ENCODE assay signal across 8 cellular contexts in genomic region chr10:130190065-130190736, GRCh38. TPM values are rescaled to one million over a fixed set of nuclear protein-coding genes. Genes with fewer than 3 reads are reported as not detected.
A peak's percentile ranks its signal among the peaks of the same experiment; 100 is the strongest.
DNase-seq lines count a peak whose midpoint lies in the region; ATAC-seq, FAIRE-seq and TF ChIP-seq lines count a peak whose summit lies in the region.

No MANE protein-coding gene starts in this region.

- intact Hi-C loops in endothelial cell of umbilical vein (cut with micrococcal nuclease), result loop anchor here (1.0 to 10.0 kb wide), 3 partner anchors 1597 to 1955 kb away; no protein-coding TSS in a partner anchor

- CTCF ChIA-PET in activated CD8-positive, alpha-beta memory T cell treated with anti-CD3 and anti-CD28 coated beads, Interleukin-2, amount 10 ng/mL, durations not matched to agents 7 days and 5 days (lab: Charles Lee), result interaction anchor here (1.2 to 1.3 kb wide), 5 partner anchors 8 to 1597 kb away, joined by 3 to 4 read pairs (median 3); no protein-coding TSS in a partner anchor
- CTCF ChIA-PET in endothelial cell of umbilical vein (lab: Charles Lee), result interaction anchor here (0.6 to 2.4 kb wide), 12 partner anchors 8 to 1952 kb away, joined by 3 to 27 read pairs (median 3); partner anchors contain the start of gene C10orf143

- H3K27me3 ChIP-seq in endothelial cell of umbilical vein (ENCODE audit: control insufficient read depth in 2 of 2, insufficient read depth in 2 of 2, low read length in 2 of 2), result no peaks in the 10 kb centered on the region

- H3K9me3 Mint-ChIP-seq in activated CD8-positive, alpha-beta memory T cell treated with anti-CD3 and anti-CD28 coated beads, Interleukin-2, amount 10 ng/mL, durations not matched to agents 7 days and 5 days (ENCODE audit: low read depth), result no peaks in the 10 kb centered on the region
- H3K9me3 Mint-ChIP-seq in mesothelial cell of epicardium, result no peaks in the 10 kb centered on the region

- BruUV-seq in endothelial cell of umbilical vein (replicated peaks; lab: Mats Ljungman, UMichigan), result no TSS peak

- POLR2A ChIA-PET in endothelial cell of umbilical vein (lab: Charles Lee), result no interaction called here

- peak overlapping the region; percentile 47 for H2AFZ ChIP-seq in endothelial cell of umbilical vein (ENCODE audit: low read depth, low read length)

- no peaks in the 10 kb centered on the region for H3K9me1 ChIP-seq in endothelial cell of umbilical vein (replicated peaks; ENCODE audit: control insufficient read depth, extremely low read depth, insufficient read depth, low read length)

- no peak overlapping the region for H3K4me3 Mint-ChIP-seq in activated CD8-positive, alpha-beta memory T cell treated with anti-CD3 and anti-CD28 coated beads, Interleukin-2, amount 10 ng/mL, durations not matched to agents 7 days and 5 days
- peak overlapping the region; percentile 26 for H3K4me3 Mint-ChIP-seq in mesothelial cell of epicardium

- peaks cover 0 to 5% of the 10 kb centered on the region in 2 experiments for H3K36me3 ChIP-seq in endothelial cell of umbilical vein (ENCODE audit: control insufficient read depth in 2 of 2, extremely low read depth in 1 of 2, insufficient read depth in 2 of 2, low read length in 2 of 2)

- no peaks in the 10 kb centered on the region for H3K9me3 ChIP-seq in endothelial cell of umbilical vein (replicated peaks; ENCODE audit: control insufficient read depth, insufficient read depth, low read length)

- H3K4me2 ChIP-seq in endothelial cell of umbilical vein (ENCODE audit: insufficient read depth, low read length), result peak overlapping the region; percentile 39

- H4K20me1 ChIP-seq in endothelial cell of umbilical vein (replicated peaks; ENCODE audit: control insufficient read depth, extremely low read depth, insufficient read depth, low read length), result no peaks in the 10 kb centered on the region

- ATAC-seq in GM18909 (IDR thresholded peaks at IDR 0.05; ENCODE audit: poor library complexity, unreplicated experiment) (peak; percentile 95), HG03159 (IDR thresholded peaks at IDR 0.05; ENCODE audit: unreplicated experiment) (peak; percentile 94)
- ATAC-seq in activated CD8-positive, alpha-beta memory T cell treated with anti-CD3 and anti-CD28 coated beads, Interleukin-2, amount 10 ng/mL, durations not matched to agents 7 days and 5 days, result peak; percentile 95

- FAIRE-seq in endothelial cell of umbilical vein (lab: Jason Lieb, UNC), result peak; percentile 82

- H3K4me1 ChIP-seq in endothelial cell of umbilical vein (ENCODE audit: control insufficient read depth, extremely low read depth, insufficient read depth, low read length), result no peaks in the 10 kb centered on the region

- DNase-seq in AML-193 (lab: John Stamatoyannopoulos, UW) (peak; percentile 5 to 37), NCI-H748 (lab: John Stamatoyannopoulos, UW; ENCODE audit: unreplicated experiment) (peak; percentile 85), endothelial cell of umbilical vein (ENCODE audit: low read depth, low spot score) (peak; percentile 89), mesothelial cell of epicardium (ENCODE audit: low spot score in 2 of 2, unreplicated experiment in 2 of 2) (peak; percentile 91 to 98)
- peak; percentile 88 for DNase-seq in activated CD8-positive, alpha-beta memory T cell treated with anti-CD3 and anti-CD28 coated beads, Interleukin-2, amount 10 ng/mL, durations not matched to agents 7 days and 5 days
- peak; percentile 73 for DNase-seq in stimulated activated CD8-positive, alpha-beta memory T cell treated with anti-CD3 and anti-CD28 coated beads, Interleukin-12 subunit alpha, Interleukin-12 subunit beta, amount 100 ng/mL, for 4 hours (ENCODE audit: low read depth)

- TF ChIP-seq CTCF in endothelial cell of umbilical vein (IDR thresholded peaks at IDR 0.05; ENCODE audit: extremely low read depth in 1 of 2, insufficient read depth in 1 of 2, low read depth in 1 of 2, low read length in 2 of 2), result peak; percentile 98 to 99
- TF ChIP-seq CTCF in mesothelial cell of epicardium (IDR thresholded peaks at IDR 0.05; ENCODE audit: unreplicated experiment), result peak; percentile 100

- H3K4me1 Mint-ChIP-seq in activated CD8-positive, alpha-beta memory T cell treated with anti-CD3 and anti-CD28 coated beads, Interleukin-2, amount 10 ng/mL, durations not matched to agents 7 days and 5 days, result peaks cover 4% of the 10 kb centered on the region
- H3K4me1 Mint-ChIP-seq in mesothelial cell of epicardium, result peaks cover 2% of the 10 kb centered on the region

- H3K4me3 ChIP-seq in endothelial cell of umbilical vein (replicated peaks in 1 of 3; ENCODE audit: insufficient read depth in 1 of 3, low read depth in 1 of 3, low read length in 3 of 3), result peak overlapping the region in 2 of 3 experiments; percentile 39 to 52

- peak; percentile 19 for TF ChIP-seq POLR2A in endothelial cell of umbilical vein (IDR thresholded peaks at IDR 0.05; ENCODE audit: low read depth, low read length)

- H3K36me3 Mint-ChIP-seq in activated CD8-positive, alpha-beta memory T cell treated with anti-CD3 and anti-CD28 coated beads, Interleukin-2, amount 10 ng/mL, durations not matched to agents 7 days and 5 days, result no peaks in the 10 kb centered on the region
- peaks cover 7% of the 10 kb centered on the region for H3K36me3 Mint-ChIP-seq in mesothelial cell of epicardium

- H3K79me2 ChIP-seq in endothelial cell of umbilical vein (ENCODE audit: control insufficient read depth, insufficient read depth, low read length), result no peaks in the 10 kb centered on the region

- peaks cover 9% of the 10 kb centered on the region for H3K27me3 Mint-ChIP-seq in activated CD8-positive, alpha-beta memory T cell treated with anti-CD3 and anti-CD28 coated beads, Interleukin-2, amount 10 ng/mL, durations not matched to agents 7 days and 5 days
- H3K27me3 Mint-ChIP-seq in mesothelial cell of epicardium (ENCODE audit: low read depth), result no peaks in the 10 kb centered on the region

- no peak overlapping the region for H3K9ac ChIP-seq in endothelial cell of umbilical vein (replicated peaks; ENCODE audit: extremely low read depth, insufficient read depth, low read length)

- H3K27ac ChIP-seq in endothelial cell of umbilical vein (ENCODE audit: insufficient read depth, low read depth, low read length), result no peak overlapping the region

- dilution Hi-C loops in endothelial cell of umbilical vein (cut with MboI; ENCODE audit: extremely low pct_ligation_motif_present, low sequenced_read_pairs), result no loop called here

- H3K27ac Mint-ChIP-seq in activated CD8-positive, alpha-beta memory T cell treated with anti-CD3 and anti-CD28 coated beads, Interleukin-2, amount 10 ng/mL, durations not matched to agents 7 days and 5 days, result no peak overlapping the region
- no peak overlapping the region for H3K27ac Mint-ChIP-seq in mesothelial cell of epicardium

TF ChIP-seq in endothelial cell of umbilical vein, 7 proteins besides CTCF, POLR2A, EP300 and RAD21:
- no peak for TF ChIP-seq MYC (IDR thresholded peaks at IDR 0.05; ENCODE audit: low read depth, low read length)
- TF ChIP-seq POLR2AphosphoS5 (IDR thresholded peaks at IDR 0.05; ENCODE audit: insufficient read depth, low read depth, low read length), result peak; percentile 56

RNA-seq across cellular contexts. Expression of gene GLRX3, which starts 54.0 kb away (rescaled TPM):
- total RNA-seq in activated CD8-positive, alpha-beta memory T cell treated with anti-CD3 and anti-CD28 coated beads, Interleukin-2, amount 10 ng/mL, durations not matched to agents 7 days and 5 days, result 10 to 100 TPM; 65.0 to 89.7 TPM
- total RNA-seq in endothelial cell of umbilical vein (132 and 137 TPM in 2 replicates), mesothelial cell of epicardium (70.0 to 76.8 TPM (median 74.6 TPM) in 3 replicates)
- polyA plus RNA-seq in endothelial cell of umbilical vein, result 57.0 and 71.6 TPM in 2 replicates
- 99.3 and 117 TPM in 2 replicates for polyA plus RNA-seq in endothelial cell of umbilical vein (2011; cell fraction: cytosol; rRNA removed)
- polyA plus RNA-seq in endothelial cell of umbilical vein (2011; cell fraction: nucleus; rRNA removed), result 53.5 and 54.2 TPM in 2 replicates
- polyA plus RNA-seq in endothelial cell of umbilical vein (2012), result 151 and 198 TPM in 2 replicates
- polyA minus RNA-seq in endothelial cell of umbilical vein, result 21.7 and 22.4 TPM in 2 replicates
- polyA minus RNA-seq in endothelial cell of umbilical vein (2011; cell fraction: cytosol; rRNA and poly(A)+ RNA removed), result 31.9 TPM
- 21.2 and 30.2 TPM in 2 replicates for polyA minus RNA-seq in endothelial cell of umbilical vein (2011; cell fraction: nucleus; rRNA and poly(A)+ RNA removed)

Comparison
In these comparisons a context has a peak if more than half of its experiments do, and no peak if none do; other contexts are left out.
1. DNase-seq: peak in every context shown above with its lines; median percentile 94 in mesothelial cell of epicardium; 89 in endothelial cell of umbilical vein; 88 in activated CD8-positive, alpha-beta memory T cell treated with anti-CD3 and anti-CD28 coated beads, Interleukin-2, amount 10 ng/mL, durations not matched to agents 7 days and 5 days; 85 in NCI-H748; 73 in stimulated activated CD8-positive, alpha-beta memory T cell treated with anti-CD3 and anti-CD28 coated beads, Interleukin-12 subunit alpha, Interleukin-12 subunit beta, amount 100 ng/mL, for 4 hours; 21 in AML-193.